ENCODE assay signal across 5 cellular contexts in the genomic region with DNA sequence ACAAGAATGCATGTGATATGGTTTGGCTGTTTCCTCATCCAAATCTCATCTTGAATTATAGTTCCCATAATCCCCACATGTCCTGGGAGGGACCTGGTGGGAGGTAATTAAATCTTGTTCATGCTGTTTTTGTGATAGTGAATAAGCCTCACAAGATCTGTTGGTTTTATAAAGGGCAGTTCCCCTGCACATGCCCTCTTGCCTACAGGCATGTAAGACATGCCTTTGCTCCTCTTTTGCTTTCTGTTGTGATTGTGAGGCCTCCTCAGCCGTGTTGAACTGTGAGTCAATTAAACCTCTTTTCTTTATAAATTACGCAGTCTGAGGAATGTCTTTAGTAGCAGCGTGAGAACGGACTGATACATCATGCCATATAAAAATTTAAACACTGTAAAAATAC.
"Had no signal": no experiment of that assay in that cellular context is flagged by ENCODE, and none has a peak within 500 bp of the region (broad histone marks: within the 10 kb centered on the region; RNA-seq: fewer than 3 reads in every experiment).

No MANE protein-coding gene starts in this region.

- H3K4me3 ChIP-seq: GM23338, K562 had no signal

- H2AFZ ChIP-seq: GM23338 had no signal

- H3K27ac Mint-ChIP-seq: GM23338, H9 had no signal

- H3K4me3 Mint-ChIP-seq: GM23338, H9 had no signal

- H3K4me2 ChIP-seq: GM23338 had no signal

- ATAC-seq: GM23338, K562 had no signal

- H3K9me3 Mint-ChIP-seq: GM23338, H9 had no signal

- DNase-seq: H9, HCEC 1CT, IMR-90 had no signal
